In the genomic region with DNA sequence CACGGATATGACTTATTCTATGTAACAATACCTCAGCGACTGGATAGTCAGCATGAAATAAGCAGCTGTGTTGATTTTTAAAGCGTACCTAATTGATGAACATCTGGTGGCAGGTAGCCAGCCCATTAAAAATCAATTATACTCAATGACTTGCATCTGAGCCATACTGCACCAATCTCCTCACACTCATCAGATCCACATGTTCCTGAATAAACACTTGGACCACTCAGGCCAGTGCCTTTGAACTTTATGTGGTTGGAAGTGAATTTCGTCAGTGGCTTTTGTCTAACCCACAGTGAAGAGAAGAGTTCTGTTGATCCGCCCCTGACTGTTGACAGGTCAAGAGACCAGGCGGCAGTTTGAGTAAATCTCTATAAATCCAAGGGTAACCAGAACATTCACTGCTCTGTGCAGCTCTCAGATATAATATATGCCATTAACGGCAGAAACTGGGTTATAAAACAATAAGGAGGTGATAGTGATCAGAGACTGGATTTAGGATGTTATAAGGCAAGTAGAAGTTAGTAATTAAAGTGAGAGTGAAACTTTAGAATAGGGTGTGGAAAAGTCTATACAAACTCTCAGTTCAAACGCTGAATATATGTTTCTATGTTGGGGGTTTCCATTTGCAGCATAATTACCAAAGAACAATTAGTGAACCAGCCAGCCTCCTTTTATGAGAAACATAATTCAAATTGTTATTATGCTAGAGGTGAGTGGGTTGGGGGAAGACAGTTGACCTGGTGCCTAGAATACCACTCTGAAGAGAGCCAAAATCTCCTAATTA, we compare ENCODE assay signal across 20 cellular contexts.
A peak's percentile ranks its signal among the peaks of the same experiment; 100 is the strongest.
DNase-seq lines count a peak whose midpoint lies in the region; TF ChIP-seq lines count a peak whose summit lies in the region.
"Had no signal": no experiment of that assay in that cellular context is flagged by ENCODE, and none has a peak within 500 bp of the region (broad histone marks: within the 10 kb centered on the region; RNA-seq: fewer than 3 reads in every experiment).

No MANE protein-coding gene starts in this region.

- DNase-seq in NCI-H345 (lab: John Stamatoyannopoulos, UW) (peak; percentile 13), NCI-H345 treated with DMSO at 0.1 percent for 48 hours (lab: John Stamatoyannopoulos, UW; ENCODE audit: unreplicated experiment) (no peak), NCI-H69 (lab: John Stamatoyannopoulos, UW) (peak; percentile 99), colonic mucosa (peak; percentile 17), NAMALWA (ENCODE audit: low spot score) (no peak), NCI-H2227 (lab: John Stamatoyannopoulos, UW; ENCODE audit: unreplicated experiment) (no peak), inferior parietal cortex (ENCODE audit: extremely low spot score) (no peak), NCI-H1436 (lab: John Stamatoyannopoulos, UW) (no peak)
- DNase-seq: activated CD4-positive, CD25-positive, alpha-beta regulatory T cell treated with anti-CD3 and anti-CD28 coated beads, Interleukin-2, amount 50 U/mL, for 72 hours; activated CD8-positive, alpha-beta memory T cell treated with anti-CD3 and anti-CD28 coated beads, Interleukin-2, amount 50 U/mL, for 4 hours; activated gamma-delta T cell; amygdala; foreskin melanocyte; left ventricle myocardium inferior; MM.1S; NCI-H2107; nucleus accumbens; stimulated activated CD4-positive, alpha-beta T cell treated with anti-CD3 and anti-CD28 coated beads, Interleukin-2, amount 100 ng/mL, for 24 hours had no signal

- no peaks in the 10 kb centered on the region for H3K36me3 ChIP-seq in colonic mucosa
- H3K36me3 ChIP-seq: left ventricle myocardium inferior, right atrium auricular region had no signal

- intact Hi-C loops in colonic mucosa (cut with DNase I) = no loop called here

- no peaks in the 10 kb centered on the region for H3K4me1 ChIP-seq in colonic mucosa
- H3K4me1 ChIP-seq: left ventricle myocardium inferior, right atrium auricular region had no signal

- no peaks in the 10 kb centered on the region for H3K27me3 ChIP-seq in colonic mucosa
- H3K27me3 ChIP-seq: right atrium auricular region had no signal

- H3K4me3 ChIP-seq in colonic mucosa = no peak overlapping the region
- H3K4me3 ChIP-seq: A549, left ventricle myocardium inferior, right atrium auricular region had no signal

- no peak for TF ChIP-seq CTCF in colonic mucosa (IDR thresholded peaks at IDR 0.05)

- H3K9me3 ChIP-seq in colonic mucosa = no peaks in the 10 kb centered on the region
- H3K9me3 ChIP-seq: A549, left ventricle myocardium inferior, right atrium auricular region had no signal

- H3K27ac ChIP-seq in colonic mucosa = no peak overlapping the region
- H3K27ac ChIP-seq: A549, left ventricle myocardium inferior, right atrium auricular region had no signal

- no peak overlapping the region for H3K9ac ChIP-seq in colonic mucosa (ENCODE audit: low read depth in 2 of 2, low read length in 2 of 2)

Comparison
In these comparisons a context has a peak if more than half of its experiments do, and no peak if none do; other contexts are left out.
1. DNase-seq: peak in NCI-H345 (single experiment), NCI-H69 (single experiment) and colonic mucosa (single experiment); none in NCI-H345 treated with DMSO at 0.1 percent for 48 hours (single experiment), NAMALWA (single experiment), NCI-H2227 (single experiment), inferior parietal cortex (single experiment) and NCI-H1436 (single experiment).